ENCODE assay signal across 1 cellular context in the genomic region with DNA sequence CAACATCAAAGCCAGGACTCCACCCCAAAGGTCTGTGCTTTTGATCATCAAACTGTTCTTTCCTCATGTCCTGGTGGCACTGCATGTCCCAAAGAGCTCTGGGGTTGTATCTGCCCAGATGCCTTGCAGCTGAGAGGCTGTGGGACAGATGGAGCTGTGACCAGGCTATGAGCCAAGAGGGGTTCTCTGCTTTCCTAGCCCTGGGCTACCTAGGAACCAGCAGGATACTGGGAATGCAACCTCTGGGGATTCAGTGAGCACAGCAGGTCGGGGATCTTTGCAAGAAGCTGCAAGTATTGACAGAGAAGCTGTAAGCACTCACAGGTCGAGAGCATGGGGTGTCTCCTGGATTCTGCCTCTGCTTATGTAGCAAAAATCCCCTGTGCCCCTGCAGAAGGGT.
TF ChIP-seq lines count a peak whose summit lies in the region.

No MANE protein-coding gene starts in this region.

TF ChIP-seq in WTC11, 78 proteins besides CTCF, POLR2A, EP300 and RAD21 (continued from another document):
- TF ChIP-seq, protein P1, sequence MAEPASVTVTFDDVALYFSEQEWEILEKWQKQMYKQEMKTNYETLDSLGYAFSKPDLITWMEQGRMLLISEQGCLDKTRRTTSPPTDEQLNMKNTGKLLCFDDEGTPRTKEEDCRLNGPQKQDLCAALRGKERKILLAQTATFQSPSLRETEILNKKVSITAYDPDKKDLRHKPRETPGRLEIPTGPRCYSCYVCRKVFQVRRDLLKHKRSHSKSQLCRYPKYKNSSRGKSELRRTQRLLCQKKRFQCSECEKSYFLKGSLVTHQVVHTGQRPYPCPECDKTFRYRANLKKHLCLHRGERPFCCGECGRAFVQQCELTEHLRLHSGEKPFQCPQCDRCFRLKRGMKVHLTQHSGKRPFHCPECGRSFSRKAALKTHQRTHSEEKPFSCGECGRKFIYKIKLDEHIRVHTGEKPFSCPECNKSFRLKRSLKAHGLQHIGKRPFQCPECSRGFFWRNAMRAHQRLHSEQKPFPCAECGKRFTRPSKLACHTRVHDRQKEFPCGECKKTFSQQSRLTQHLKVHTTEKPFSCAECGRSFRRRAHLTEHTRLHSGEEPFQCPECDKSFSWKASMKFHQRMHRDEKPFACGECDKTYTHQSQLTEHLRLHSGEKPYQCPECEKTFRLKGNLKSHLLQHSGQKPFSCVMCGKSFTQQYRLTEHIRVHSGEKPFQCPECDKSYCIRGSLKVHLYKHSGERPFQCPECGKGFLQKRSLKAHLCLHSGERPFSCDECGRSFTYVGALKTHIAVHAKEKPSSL (CRISPR knock-in tag; conservative IDR thresholded peaks at IDR 0.05): no peak
